ENCODE assay signal across 8 cellular contexts in the genomic region with DNA sequence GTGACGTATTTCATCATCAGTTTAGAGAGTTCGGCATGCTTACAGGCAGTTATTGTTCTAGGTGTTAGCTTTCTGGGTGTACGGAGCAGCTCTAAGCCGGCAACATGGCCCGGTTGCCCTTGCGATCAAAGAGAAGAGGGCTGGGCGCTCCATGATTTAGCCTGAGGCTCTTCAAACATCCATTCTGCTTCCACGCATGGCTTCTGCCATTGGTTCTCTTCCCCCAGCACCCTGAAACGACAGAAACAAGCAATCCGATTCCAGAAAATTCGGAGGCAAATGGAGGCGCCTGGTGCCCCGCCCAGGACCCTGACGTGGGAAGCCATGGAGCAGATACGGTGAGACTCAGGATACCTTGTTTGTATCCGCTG. TPM values are rescaled to one million over a fixed set of nuclear protein-coding genes. Genes with fewer than 3 reads are reported as not detected.
DNase-seq lines count a peak whose midpoint lies in the region; TF ChIP-seq lines count a peak whose summit lies in the region.

No MANE protein-coding gene starts in this region.

- H3K4me3 ChIP-seq in H7 (ENCODE audit: insufficient read depth, low read depth, low read length) = peak overlapping the region; percentile 87
- H3K4me3 ChIP-seq in fibroblast of pulmonary artery (replicated peaks; ENCODE audit: low read depth, low read length) = peak overlapping the region; percentile 95
- peak overlapping the region; percentile 83 for H3K4me3 ChIP-seq in neuron (ENCODE audit: low read length)

- peaks cover 29% of the 10 kb centered on the region for H3K4me1 ChIP-seq in neuron (ENCODE audit: insufficient read depth, low read length)

- H3K27me3 ChIP-seq in H7 (ENCODE audit: control insufficient read depth, insufficient read depth, low read length) = no peaks in the 10 kb centered on the region
- H3K27me3 ChIP-seq in neuron (ENCODE audit: insufficient read depth, low read length) = no peaks in the 10 kb centered on the region

- peak overlapping the region; percentile 95 for H3K4me3 Mint-ChIP-seq in activated T-cell treated with anti-CD3 and anti-CD28 coated beads, Interleukin-2, amount 50 U/mL, for 24 hours
- H3K4me3 Mint-ChIP-seq in type B pancreatic cell = peak overlapping the region; percentile 98

- H3K36me3 ChIP-seq in H7 (replicated peaks; ENCODE audit: control insufficient read depth, insufficient read depth, low read length) = peaks cover 13% of the 10 kb centered on the region
- peaks cover 31% of the 10 kb centered on the region for H3K36me3 ChIP-seq in neuron (ENCODE audit: insufficient read depth, low read length)

- peaks cover 49% of the 10 kb centered on the region for H3K4me1 Mint-ChIP-seq in activated T-cell treated with anti-CD3 and anti-CD28 coated beads, Interleukin-2, amount 50 U/mL, for 24 hours (ENCODE audit: low read depth)
- peaks cover 28% of the 10 kb centered on the region for H3K4me1 Mint-ChIP-seq in type B pancreatic cell (ENCODE audit: unreplicated experiment)

- H2AFZ ChIP-seq in neuron (ENCODE audit: low read depth, low read length) = peak overlapping the region; percentile 82

- H3K27me3 Mint-ChIP-seq in activated T-cell treated with anti-CD3 and anti-CD28 coated beads, Interleukin-2, amount 50 U/mL, for 24 hours = no peaks in the 10 kb centered on the region
- no peaks in the 10 kb centered on the region for H3K27me3 Mint-ChIP-seq in type B pancreatic cell

- peak; percentile 34 for DNase-seq in DMS53 treated with DMSO at 0.1 percent for 48 hours (lab: John Stamatoyannopoulos, UW; ENCODE audit: unreplicated experiment)
- DNase-seq in H7 = peak; percentile 65
- peak; percentile 42 for DNase-seq in NCI-H2171 (lab: John Stamatoyannopoulos, UW)
- DNase-seq in activated T-cell treated with anti-CD3 and anti-CD28 coated beads, Interleukin-2, amount 50 U/mL, for 24 hours = peak; percentile 67
- peak; percentile 29 for DNase-seq in fibroblast of pulmonary artery (ENCODE audit: low read depth)
- no peak for DNase-seq in type B pancreatic cell (ENCODE audit: extremely low spot score, unreplicated experiment)
- no peak for DNase-seq in NCI-H1694 (lab: John Stamatoyannopoulos, UW)

- H3K9me3 Mint-ChIP-seq in activated T-cell treated with anti-CD3 and anti-CD28 coated beads, Interleukin-2, amount 50 U/mL, for 24 hours = no peaks in the 10 kb centered on the region
- no peaks in the 10 kb centered on the region for H3K9me3 Mint-ChIP-seq in type B pancreatic cell

- no peaks in the 10 kb centered on the region for H3K9me3 ChIP-seq in neuron (ENCODE audit: low read length)

- no peak for TF ChIP-seq CTCF in fibroblast of pulmonary artery (IDR thresholded peaks at IDR 0.05; ENCODE audit: low read length, missing control alignments)
- no peak for TF ChIP-seq CTCF in type B pancreatic cell (conservative IDR thresholded peaks at IDR 0.05)

- peak overlapping the region; percentile 97 for H3K27ac Mint-ChIP-seq in activated T-cell treated with anti-CD3 and anti-CD28 coated beads, Interleukin-2, amount 50 U/mL, for 24 hours
- H3K27ac Mint-ChIP-seq in type B pancreatic cell = peak overlapping the region; percentile 97

- H3K36me3 Mint-ChIP-seq in activated T-cell treated with anti-CD3 and anti-CD28 coated beads, Interleukin-2, amount 50 U/mL, for 24 hours (ENCODE audit: low read depth) = peaks cover 54% of the 10 kb centered on the region
- peaks cover 20% of the 10 kb centered on the region for H3K36me3 Mint-ChIP-seq in type B pancreatic cell

RNA-seq across cellular contexts. Expression of gene NGRN, which starts 0.6 kb away (rescaled TPM):
- 66.6 and 72.9 TPM in 2 replicates for total RNA-seq in H7 (2014; rRNA removed; shearing (Covaris generic))
- 79.2 and 103 TPM in 2 replicates for total RNA-seq in type B pancreatic cell (ENCODE audit: low replicate concordance)

RNA-seq across cellular contexts. Expression of gene TTLL13, which starts 16.7 kb away (rescaled TPM):
- 0.07 and 0.14 TPM in 2 replicates for total RNA-seq in H7 (2014; rRNA removed; shearing (Covaris generic))
- 0.58 TPM in 1 of 2 replicates, not detected in the other for total RNA-seq in type B pancreatic cell (ENCODE audit: low replicate concordance)

RNA-seq across cellular contexts. Expression of gene GDPGP1, which starts 32.0 kb away (rescaled TPM):
- total RNA-seq in H7 (2014; rRNA removed; shearing (Covaris generic)) = 5.2 and 5.8 TPM in 2 replicates
- 6.1 and 9.6 TPM in 2 replicates for total RNA-seq in type B pancreatic cell (ENCODE audit: low replicate concordance)

RNA-seq across cellular contexts. Expression of gene CIB1, which starts 32.3 kb away (rescaled TPM):
- total RNA-seq in H7 (2014; rRNA removed; shearing (Covaris generic)) = 16.3 and 21.2 TPM in 2 replicates
- total RNA-seq in type B pancreatic cell (ENCODE audit: low replicate concordance) = 31.6 and 36.8 TPM in 2 replicates

Comparison
In these comparisons a context has a peak if more than half of its experiments do, and no peak if none do; other contexts are left out.
1. DNase-seq: peak in DMS53 treated with DMSO at 0.1 percent for 48 hours (single experiment), H7 (single experiment), NCI-H2171 (single experiment), activated T-cell treated with anti-CD3 and anti-CD28 coated beads, Interleukin-2, amount 50 U/mL, for 24 hours (single experiment) and fibroblast of pulmonary artery (single experiment); none in type B pancreatic cell (single experiment) and NCI-H1694 (single experiment).
2. Peak in every context shown above with its lines, with median percentiles within 50 percentile points of each other: H3K4me3 ChIP-seq.